Comparison of ENCODE assay signal across 9 cellular contexts in genomic region chr17:80791758-80792284, GRCh38.
A peak's percentile ranks its signal among the peaks of the same experiment; 100 is the strongest.
DNase-seq lines count a peak whose midpoint lies in the region; ATAC-seq, FAIRE-seq and TF ChIP-seq lines count a peak whose summit lies in the region.
"Had no signal": no experiment of that assay in that cellular context is flagged by ENCODE, and none has a peak within 500 bp of the region (broad histone marks: within the 10 kb centered on the region; RNA-seq: fewer than 3 reads in every experiment).

No MANE protein-coding gene starts in this region.

- H3K36me3 Mint-ChIP-seq in stimulated activated naive B cell treated with anti-CD40 and anti-IgM and Interleukin-4, amounts not matched to agents 10 μg/mL and 1 μg/mL and 100 μg/mL, for 72 hours, result peaks cover 43 to 65% of the 10 kb centered on the region in 2 donors

- no peaks in the 10 kb centered on the region for H3K9me3 ChIP-seq in thymus (ENCODE audit: control insufficient read depth)

- peak overlapping the region; percentile 36 for H3K27ac ChIP-seq in thymus (ENCODE audit: low read depth)

- no peaks in the 10 kb centered on the region for H3K27me3 Mint-ChIP-seq in stimulated activated naive B cell treated with anti-CD40 and anti-IgM and Interleukin-4, amounts not matched to agents 10 μg/mL and 1 μg/mL and 100 μg/mL, for 72 hours

- H3K27ac Mint-ChIP-seq in stimulated activated naive B cell treated with anti-CD40 and anti-IgM and Interleukin-4, amounts not matched to agents 10 μg/mL and 1 μg/mL and 100 μg/mL, for 72 hours, result no peak overlapping the region

- peak; percentile 98 for DNase-seq in Daoy (ENCODE audit: low read depth)
- peak; percentile 91 for DNase-seq in bronchial epithelial cell (ENCODE audit: low read depth)
- DNase-seq in mesenteric fat pad (ENCODE audit: low spot score), result peak; percentile 89
- DNase-seq in stimulated activated naive B cell treated with anti-CD40 and anti-IgM and Interleukin-4, amounts not matched to agents 10 μg/mL and 1 μg/mL and 100 μg/mL, for 72 hours, result no peak

- TF ChIP-seq CTCF in bronchial epithelial cell (IDR thresholded peaks at IDR 0.05; ENCODE audit: insufficient read depth, low read length, severe bottlenecking), result no peak

- no peak overlapping the region for H3K4me3 Mint-ChIP-seq in stimulated activated naive B cell treated with anti-CD40 and anti-IgM and Interleukin-4, amounts not matched to agents 10 μg/mL and 1 μg/mL and 100 μg/mL, for 72 hours

- peaks cover 0 to 1% of the 10 kb centered on the region in 2 donors for H3K9me3 Mint-ChIP-seq in stimulated activated naive B cell treated with anti-CD40 and anti-IgM and Interleukin-4, amounts not matched to agents 10 μg/mL and 1 μg/mL and 100 μg/mL, for 72 hours

- H3K36me3 ChIP-seq in bronchial epithelial cell (ENCODE audit: control insufficient read depth, insufficient read depth, low read length), result no peaks in the 10 kb centered on the region
- H3K36me3 ChIP-seq in thymus (ENCODE audit: control insufficient read depth, insufficient read depth), result peaks cover 30% of the 10 kb centered on the region

- peaks cover 22 to 33% of the 10 kb centered on the region in 2 donors for H3K4me1 Mint-ChIP-seq in stimulated activated naive B cell treated with anti-CD40 and anti-IgM and Interleukin-4, amounts not matched to agents 10 μg/mL and 1 μg/mL and 100 μg/mL, for 72 hours

- no peak overlapping the region for H3K4me3 ChIP-seq in bronchial epithelial cell (ENCODE audit: low read depth, low read length)
- H3K4me3 ChIP-seq in thymus (ENCODE audit: low read length), result no peak overlapping the region

- H3K4me1 ChIP-seq in thymus (ENCODE audit: control insufficient read depth, insufficient read depth, low read length), result peaks cover 30% of the 10 kb centered on the region

- ATAC-seq in SK-N-SH treated with all-trans-retinoic acid at 6 μM for 48 hours (peak; percentile 79), HG03571 (IDR thresholded peaks at IDR 0.05; ENCODE audit: unreplicated experiment) (no peak), GM18907 (IDR thresholded peaks at IDR 0.05; ENCODE audit: unreplicated experiment) (no peak)
- ATAC-seq in stimulated activated naive B cell treated with anti-CD40 and anti-IgM and Interleukin-4, amounts not matched to agents 10 μg/mL and 1 μg/mL and 100 μg/mL, for 72 hours (replicated peaks), result no peak

- no peak for FAIRE-seq in bronchial epithelial cell (lab: Jason Lieb, UNC)
- FAIRE-seq: islet of Langerhans had no signal

- WGBS in thymus, result 87% methylated on average over 11 of the region's 11 CpGs

- no peaks in the 10 kb centered on the region for H3K27me3 ChIP-seq in bronchial epithelial cell (ENCODE audit: control insufficient read depth, insufficient read depth, low read length)
- no peaks in the 10 kb centered on the region for H3K27me3 ChIP-seq in thymus (ENCODE audit: control insufficient read depth, insufficient read depth)

TF ChIP-seq in SK-N-SH treated with all-trans-retinoic acid at 6 μM for 48 hours, 23 proteins besides CTCF, POLR2A, EP300 and RAD21 (continues in another document):
- TF ChIP-seq ZNF565 (CRISPR knock-in tag; conservative IDR thresholded peaks at IDR 0.05; ENCODE audit: low read depth) (no peak), BACH2 (CRISPR knock-in tag; IDR thresholded peaks at IDR 0.05; ENCODE audit: borderline replicate concordance) (no peak), ISL1 (CRISPR knock-in tag; IDR thresholded peaks at IDR 0.05) (peak; percentile 40), PPARA (CRISPR knock-in tag; IDR thresholded peaks at IDR 0.05; ENCODE audit: borderline replicate concordance) (no peak), ARNTL (CRISPR knock-in tag; IDR thresholded peaks at IDR 0.05; ENCODE audit: borderline replicate concordance, low read depth) (no peak), POU6F1 (CRISPR knock-in tag; IDR thresholded peaks at IDR 0.05; ENCODE audit: borderline replicate concordance, low read depth) (no peak), OSR1 (CRISPR knock-in tag; IDR thresholded peaks at IDR 0.05) (no peak), ZFP3 (CRISPR knock-in tag; IDR thresholded peaks at IDR 0.05) (no peak), RARB (CRISPR knock-in tag; IDR thresholded peaks at IDR 0.05) (peak; percentile 64; the same call in 1 of the 2 replicates), PATZ1 (CRISPR knock-in tag; IDR thresholded peaks at IDR 0.05; ENCODE audit: borderline replicate concordance) (0 out of 2 replicates have a peak, but pooled peaks have one; percentile 46), ZC3H10 (CRISPR knock-in tag; IDR thresholded peaks at IDR 0.05) (peak; percentile 50; the same call in 1 of the 2 replicates), ZFP30 (CRISPR knock-in tag; IDR thresholded peaks at IDR 0.05) (no peak), CSDC2 (CRISPR knock-in tag; IDR thresholded peaks at IDR 0.05) (peak; percentile 77; the same call in 1 of the 2 replicates), GLIS3 (CRISPR knock-in tag; IDR thresholded peaks at IDR 0.05) (no peak), ZNF70 (CRISPR knock-in tag; IDR thresholded peaks at IDR 0.05) (no peak), ZNF8 (CRISPR knock-in tag; IDR thresholded peaks at IDR 0.05) (no peak), ESRRG (CRISPR knock-in tag; IDR thresholded peaks at IDR 0.05) (no peak), CREB5 (CRISPR knock-in tag; IDR thresholded peaks at IDR 0.05; ENCODE audit: low read depth) (no peak), TOX (CRISPR knock-in tag; IDR thresholded peaks at IDR 0.05; ENCODE audit: borderline replicate concordance) (peak; percentile 66), CSRNP3 (CRISPR knock-in tag; IDR thresholded peaks at IDR 0.05) (no peak), SNAI2 (CRISPR knock-in tag; IDR thresholded peaks at IDR 0.05) (peak; percentile 89), TCF4 (CRISPR knock-in tag; IDR thresholded peaks at IDR 0.05; ENCODE audit: borderline replicate concordance) (no peak)
